In the genomic region with DNA sequence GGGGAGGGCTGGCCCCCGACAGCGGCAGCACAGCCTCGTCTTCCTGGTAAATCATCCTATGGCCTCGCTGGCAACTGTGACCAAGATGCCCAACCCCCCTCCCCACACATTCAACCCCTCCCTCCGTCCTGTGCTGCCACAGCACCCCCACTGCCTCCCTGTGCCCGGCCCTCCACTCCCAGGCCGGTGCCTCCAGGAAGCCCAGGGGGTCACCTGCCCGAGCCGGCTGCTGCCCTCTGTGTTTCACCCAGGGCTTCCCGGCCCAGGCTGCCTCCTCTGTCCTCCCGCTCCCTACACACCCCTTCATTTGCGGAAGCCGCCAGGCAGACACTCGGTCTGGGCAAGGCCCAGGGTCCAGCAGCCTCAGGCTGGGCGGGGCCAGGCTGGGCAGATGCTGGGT, we compare ENCODE assay signal across 22 cellular contexts.
"Had no signal": no experiment of that assay in that cellular context is flagged by ENCODE, and none has a peak within 500 bp of the region (broad histone marks: within the 10 kb centered on the region; RNA-seq: fewer than 3 reads in every experiment).

No MANE protein-coding gene starts in this region.

- H3K4me3 ChIP-seq: SJCRH30 had no signal

- ATAC-seq: SK-N-SH treated with all-trans-retinoic acid at 6 μM for 48 hours had no signal

- H3K4me2 ChIP-seq: KMS-11 had no signal

- FAIRE-seq: RCC 7860 had no signal

- H3K4me1 ChIP-seq: SJCRH30 had no signal

- DNase-seq: IMR-90, Kasumi-1, MM.1S, NCI-H1105, NCI-H1417, NCI-H1436 treated with DMSO at 0.1 percent for 48 hours, NCI-H1694, NCI-H187 treated with DMSO at 0.1 percent for 48 hours, NCI-H2029 treated with DMSO at 0.1 percent for 48 hours, NCI-H2171 treated with DMSO at 0.1 percent for 48 hours, NCI-H345, NCI-H446 treated with DMSO at 0.1 percent for 48 hours, NCI-H524, NCI-H526 treated with DMSO at 0.1 percent for 48 hours, NCI-H748 treated with DMSO at 0.1 percent for 48 hours, RPMI8226, SHP77 treated with DMSO at 0.1 percent for 48 hours, SJCRH30, T-helper 1 cell had no signal

- H3K27ac ChIP-seq: KMS-11, SJCRH30 had no signal

- H3K36me3 ChIP-seq: SJCRH30 had no signal

- H3K9ac ChIP-seq: KMS-11 had no signal

- H3K9me3 ChIP-seq: SJCRH30 had no signal
